9 cellular contexts compared by ENCODE assay signal in the genomic region with DNA sequence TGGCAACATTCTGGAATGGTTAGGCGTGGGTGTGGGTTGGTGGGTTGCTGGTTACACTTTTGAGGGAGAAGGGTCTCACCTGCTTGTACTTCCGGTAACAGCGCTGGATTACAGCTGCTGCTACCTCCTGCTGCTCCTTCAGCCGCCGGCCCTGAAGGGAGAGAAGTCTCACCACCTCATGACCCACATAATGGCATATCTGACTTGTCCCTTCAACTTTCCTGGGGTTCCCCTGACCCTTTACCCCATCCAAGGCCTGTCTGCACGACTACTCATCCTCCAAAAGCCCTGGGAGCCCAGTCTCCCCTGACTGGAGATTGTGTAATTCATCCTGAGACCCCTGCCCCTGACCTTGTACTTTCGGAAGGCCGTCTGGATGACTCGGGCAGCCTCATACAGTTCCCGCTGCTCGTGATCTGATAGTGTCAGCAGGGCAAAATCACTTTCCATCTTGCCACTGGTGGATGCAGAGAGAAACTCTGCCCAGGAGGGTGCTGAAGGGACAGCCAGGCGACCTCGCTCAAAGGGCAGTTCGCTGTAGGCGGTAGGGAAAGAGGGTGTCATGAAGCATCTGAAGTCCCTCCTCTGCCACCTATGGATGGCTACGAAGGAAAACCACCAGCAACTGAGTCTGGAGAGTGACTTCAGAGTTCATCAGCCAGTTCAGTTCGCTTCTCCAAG. TPM values are rescaled to one million over a fixed set of nuclear protein-coding genes. Genes with fewer than 3 reads are reported as not detected.
A peak's percentile ranks its signal among the peaks of the same experiment; 100 is the strongest.
DNase-seq lines count a peak whose midpoint lies in the region; ATAC-seq and TF ChIP-seq lines count a peak whose summit lies in the region.
"Had no signal": no experiment of that assay in that cellular context is flagged by ENCODE, and none has a peak within 500 bp of the region (broad histone marks: within the 10 kb centered on the region; RNA-seq: fewer than 3 reads in every experiment).

No MANE protein-coding gene starts in this region.

- H3K27me3 ChIP-seq in stomach = no peaks in the 10 kb centered on the region

- WGBS in stomach, 5 donors = 73 to 83% (median 77%) methylated on average over 15 to 17 of the region's 17 CpGs

- TF ChIP-seq CTCF in WTC11 (IDR thresholded peaks at IDR 0.05) (no peak), stomach (IDR thresholded peaks at IDR 0.05) (no peak)

- H3K4me1 Mint-ChIP-seq in activated T-cell treated with anti-CD3 and anti-CD28 coated beads, Interleukin-2, amount 50 U/mL, for 24 hours (ENCODE audit: low read depth) = peaks cover 43% of the 10 kb centered on the region
- H3K4me1 Mint-ChIP-seq in WTC11 = peaks cover 31% of the 10 kb centered on the region

- POLR2A ChIA-PET in WTC11 (lab: Charles Lee) = interaction anchor here (1.5 to 4.8 kb wide), 2 partner anchors 22 to 25 kb away, joined by 4 to 45 read pairs; a partner anchor contains a TSS

- H3K9me3 ChIP-seq in iPS-18c (ENCODE audit: control insufficient read depth, insufficient read depth, low read length) (peaks cover 7% of the 10 kb centered on the region), stomach (no peaks in the 10 kb centered on the region)

- H3K27ac Mint-ChIP-seq in activated T-cell treated with anti-CD3 and anti-CD28 coated beads, Interleukin-2, amount 50 U/mL, for 24 hours = no peak overlapping the region
- H3K27ac Mint-ChIP-seq in WTC11 = peak overlapping the region; percentile 50

- TF ChIP-seq EP300 in stomach (IDR thresholded peaks at IDR 0.05) = no peak

- no peak for ATAC-seq in WTC11
- no peak for ATAC-seq in GM21515 (IDR thresholded peaks at IDR 0.05; ENCODE audit: unreplicated experiment)
- no peak for ATAC-seq in GM19397 (IDR thresholded peaks at IDR 0.05; ENCODE audit: unreplicated experiment)

- H3K27me3 Mint-ChIP-seq in activated T-cell treated with anti-CD3 and anti-CD28 coated beads, Interleukin-2, amount 50 U/mL, for 24 hours = no peaks in the 10 kb centered on the region
- H3K27me3 Mint-ChIP-seq in WTC11 (ENCODE audit: low read depth) = peaks cover 34% of the 10 kb centered on the region
- H3K27me3 Mint-ChIP-seq: central memory CD8-positive, alpha-beta T cell had no signal

- CTCF ChIA-PET in WTC11 (lab: Charles Lee) = interaction anchor here (1.0 to 3.2 kb wide), 5 partner anchors 11 to 61 kb away, joined by 3 to 49 read pairs (median 7); a partner anchor contains a TSS

- TF ChIP-seq POLR2A in stomach (IDR thresholded peaks at IDR 0.05) = no peak

- intact Hi-C loops in stomach (cut with DNase I; ENCODE audit: low total_unique reads) = loop anchor here (10.0 kb wide), 2 partner anchors 65 to 95 kb away; a partner anchor contains a TSS

- H3K4me3 ChIP-seq in iPS-18c (ENCODE audit: insufficient read depth, low read depth, low read length) (peak overlapping the region; percentile 92), stomach (peak overlapping the region in 1 of 4 donors; percentile 64)

- H3K4me1 ChIP-seq in stomach = peaks cover 28 to 65% (median 39%) of the 10 kb centered on the region in 4 donors

- H3K27ac ChIP-seq in stomach = peak overlapping the region; percentile 3 to 97 (median 93)

- H3K36me3 Mint-ChIP-seq in activated T-cell treated with anti-CD3 and anti-CD28 coated beads, Interleukin-2, amount 50 U/mL, for 24 hours (ENCODE audit: low read depth) = peaks cover 9% of the 10 kb centered on the region
- peaks cover 20% of the 10 kb centered on the region for H3K36me3 Mint-ChIP-seq in WTC11

- peak; percentile 75 for DNase-seq in activated T-cell treated with anti-CD3 and anti-CD28 coated beads, Interleukin-2, amount 50 U/mL, for 24 hours
- DNase-seq in activated T-cell treated with anti-CD3 and anti-CD28 coated beads for 4 hours (no peak), WTC11 (ENCODE audit: low spot score) (no peak), stomach (no peak), midbrain (lab: John Stamatoyannopoulos, UW) (no peak)

- peaks cover 5% of the 10 kb centered on the region for H3K9me3 Mint-ChIP-seq in activated T-cell treated with anti-CD3 and anti-CD28 coated beads, Interleukin-2, amount 50 U/mL, for 24 hours
- H3K9me3 Mint-ChIP-seq in WTC11 = peaks cover 13% of the 10 kb centered on the region
- H3K9me3 Mint-ChIP-seq: central memory CD8-positive, alpha-beta T cell had no signal

- H3K36me3 ChIP-seq in stomach = peaks cover 32 to 59% (median 56%) of the 10 kb centered on the region in 4 donors

- no peak overlapping the region for H3K4me3 Mint-ChIP-seq in activated T-cell treated with anti-CD3 and anti-CD28 coated beads, Interleukin-2, amount 50 U/mL, for 24 hours
- H3K4me3 Mint-ChIP-seq in WTC11 = no peak overlapping the region
- H3K4me3 Mint-ChIP-seq: central memory CD8-positive, alpha-beta T cell had no signal

TF ChIP-seq in WTC11, 78 proteins besides CTCF, POLR2A, EP300 and RAD21 (continues in another document):
- TF ChIP-seq, protein P1, sequence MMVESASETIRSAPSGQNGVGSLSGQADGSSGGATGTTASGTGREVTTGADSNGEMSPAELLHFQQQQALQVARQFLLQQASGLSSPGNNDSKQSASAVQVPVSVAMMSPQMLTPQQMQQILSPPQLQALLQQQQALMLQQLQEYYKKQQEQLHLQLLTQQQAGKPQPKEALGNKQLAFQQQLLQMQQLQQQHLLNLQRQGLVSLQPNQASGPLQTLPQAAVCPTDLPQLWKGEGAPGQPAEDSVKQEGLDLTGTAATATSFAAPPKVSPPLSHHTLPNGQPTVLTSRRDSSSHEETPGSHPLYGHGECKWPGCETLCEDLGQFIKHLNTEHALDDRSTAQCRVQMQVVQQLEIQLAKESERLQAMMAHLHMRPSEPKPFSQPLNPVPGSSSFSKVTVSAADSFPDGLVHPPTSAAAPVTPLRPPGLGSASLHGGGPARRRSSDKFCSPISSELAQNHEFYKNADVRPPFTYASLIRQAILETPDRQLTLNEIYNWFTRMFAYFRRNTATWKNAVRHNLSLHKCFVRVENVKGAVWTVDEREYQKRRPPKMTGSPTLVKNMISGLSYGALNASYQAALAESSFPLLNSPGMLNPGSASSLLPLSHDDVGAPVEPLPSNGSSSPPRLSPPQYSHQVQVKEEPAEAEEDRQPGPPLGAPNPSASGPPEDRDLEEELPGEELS (CRISPR knock-in tag; IDR thresholded peaks at IDR 0.05) = no peak
- TF ChIP-seq RORB (CRISPR knock-in tag; IDR thresholded peaks at IDR 0.05) (no peak), ZNF121 (CRISPR knock-in tag; IDR thresholded peaks at IDR 0.05) (no peak), JAZF1 (CRISPR knock-in tag; IDR thresholded peaks at IDR 0.05) (no peak), SMAD3 (CRISPR knock-in tag; IDR thresholded peaks at IDR 0.05; ENCODE audit: borderline replicate concordance) (no peak)
- TF ChIP-seq, protein P2, sequence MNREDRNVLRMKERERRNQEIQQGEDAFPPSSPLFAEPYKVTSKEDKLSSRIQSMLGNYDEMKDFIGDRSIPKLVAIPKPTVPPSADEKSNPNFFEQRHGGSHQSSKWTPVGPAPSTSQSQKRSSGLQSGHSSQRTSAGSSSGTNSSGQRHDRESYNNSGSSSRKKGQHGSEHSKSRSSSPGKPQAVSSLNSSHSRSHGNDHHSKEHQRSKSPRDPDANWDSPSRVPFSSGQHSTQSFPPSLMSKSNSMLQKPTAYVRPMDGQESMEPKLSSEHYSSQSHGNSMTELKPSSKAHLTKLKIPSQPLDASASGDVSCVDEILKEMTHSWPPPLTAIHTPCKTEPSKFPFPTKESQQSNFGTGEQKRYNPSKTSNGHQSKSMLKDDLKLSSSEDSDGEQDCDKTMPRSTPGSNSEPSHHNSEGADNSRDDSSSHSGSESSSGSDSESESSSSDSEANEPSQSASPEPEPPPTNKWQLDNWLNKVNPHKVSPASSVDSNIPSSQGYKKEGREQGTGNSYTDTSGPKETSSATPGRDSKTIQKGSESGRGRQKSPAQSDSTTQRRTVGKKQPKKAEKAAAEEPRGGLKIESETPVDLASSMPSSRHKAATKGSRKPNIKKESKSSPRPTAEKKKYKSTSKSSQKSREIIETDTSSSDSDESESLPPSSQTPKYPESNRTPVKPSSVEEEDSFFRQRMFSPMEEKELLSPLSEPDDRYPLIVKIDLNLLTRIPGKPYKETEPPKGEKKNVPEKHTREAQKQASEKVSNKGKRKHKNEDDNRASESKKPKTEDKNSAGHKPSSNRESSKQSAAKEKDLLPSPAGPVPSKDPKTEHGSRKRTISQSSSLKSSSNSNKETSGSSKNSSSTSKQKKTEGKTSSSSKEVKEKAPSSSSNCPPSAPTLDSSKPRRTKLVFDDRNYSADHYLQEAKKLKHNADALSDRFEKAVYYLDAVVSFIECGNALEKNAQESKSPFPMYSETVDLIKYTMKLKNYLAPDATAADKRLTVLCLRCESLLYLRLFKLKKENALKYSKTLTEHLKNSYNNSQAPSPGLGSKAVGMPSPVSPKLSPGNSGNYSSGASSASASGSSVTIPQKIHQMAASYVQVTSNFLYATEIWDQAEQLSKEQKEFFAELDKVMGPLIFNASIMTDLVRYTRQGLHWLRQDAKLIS (CRISPR knock-in tag; IDR thresholded peaks at IDR 0.05; ENCODE audit: borderline replicate concordance) = no peak

RNA-seq across cellular contexts. Expression of a gene that starts 2.1 kb away (rescaled TPM):
- total RNA-seq in WTC11 (2021) (97.3 to 103 TPM (median 101 TPM) in 3 replicates), stomach (100 to 1,000 TPM in 1 of 5 donors, 10 to 100 TPM in 4; 17.5 to 133 (median 51.8) TPM)
- polyA plus RNA-seq in stomach = 10 to 100 TPM; 76.4 to 85.8 (median 78.5) TPM

RNA-seq across cellular contexts. Expression of a gene that starts 17.8 kb away (rescaled TPM):
- 9.2 to 14.2 TPM (median 12.3 TPM) in 3 replicates for total RNA-seq in WTC11 (2021)
- 100 to 1,000 TPM in 2 of 5 donors, 10 to 100 TPM in 2, 1 to 10 TPM in 1; 8.1 to 202 (median 82.1) TPM for total RNA-seq in stomach
- polyA plus RNA-seq in stomach = 10 to 100 TPM; 28.0 to 52.7 (median 41.4) TPM

RNA-seq across cellular contexts. Expression of a gene that starts 18.8 kb away (rescaled TPM):
- 30.9 to 40.3 TPM (median 37.7 TPM) in 3 replicates for total RNA-seq in WTC11 (2021)
- total RNA-seq in stomach = 10 to 100 TPM in 1 of 5 donors, 1 to 10 TPM in 3, not detected in 1; 1.8 to 12.1 (median 5.8) TPM
- 10 to 100 TPM in 1 of 3 donors, 1 to 10 TPM in 2; 6.6 to 11.3 (median 10.0) TPM for polyA plus RNA-seq in stomach

RNA-seq across cellular contexts. Expression of a gene that starts 21.4 kb away (rescaled TPM):
- 1,289 to 1,315 TPM (median 1,307 TPM) in 3 replicates for total RNA-seq in WTC11 (2021)
- total RNA-seq in stomach = 100 to 1,000 TPM; 218 to 690 (median 514) TPM
- polyA plus RNA-seq in stomach = 100 to 1,000 TPM; 587 to 789 (median 610) TPM

RNA-seq across cellular contexts. Expression of a gene that starts 27.6 kb away (rescaled TPM):
- 0.61 to 1.1 TPM (median 1.1 TPM) in 3 replicates for total RNA-seq in WTC11 (2021)
- total RNA-seq in stomach = 1 to 10 TPM in 2 of 5 donors, not detected in 3; 1.3 to 6.1 TPM
- 1 to 10 TPM; 1.4 to 2.7 (median 1.6) TPM for polyA plus RNA-seq in stomach
